Comparison of ENCODE assay signal across 11 cellular contexts in genomic region chr21:45329261-45330074, GRCh38. TPM values are rescaled to one million over a fixed set of nuclear protein-coding genes. Genes with fewer than 3 reads are reported as not detected.
DNase-seq lines count a peak whose midpoint lies in the region; ATAC-seq and TF ChIP-seq lines count a peak whose summit lies in the region.
"Had no signal": no experiment of that assay in that cellular context is flagged by ENCODE, and none has a peak within 500 bp of the region (broad histone marks: within the 10 kb centered on the region; RNA-seq: fewer than 3 reads in every experiment).

No MANE protein-coding gene starts in this region.

- intact Hi-C loops in Calu3 (cut with micrococcal nuclease; ENCODE audit: unreplicated experiment) = no loop called here

- H3K36me3 Mint-ChIP-seq in Calu3 (ENCODE audit: insufficient read depth, unreplicated experiment) = peaks cover 12% of the 10 kb centered on the region
- H3K36me3 Mint-ChIP-seq: memory B cell had no signal

- H3K4me3 Mint-ChIP-seq in Calu3 (ENCODE audit: low read depth, unreplicated experiment) = peak overlapping the region; percentile 64
- H3K4me3 Mint-ChIP-seq: activated CD4-positive, alpha-beta memory T cell treated with anti-CD3 and anti-CD28 coated beads, Interleukin-2, amount 10 ng/mL, durations not matched to agents 7 days and 5 days; memory B cell had no signal

- TF ChIP-seq POLR2A in gastroesophageal sphincter (IDR thresholded peaks at IDR 0.05) = no peak

- DNase-seq in Calu3 (peak; percentile 29), M059J (ENCODE audit: low read depth) (peak; percentile 85), omental fat pad (ENCODE audit: low spot score) (no peak), KG1 (lab: John Stamatoyannopoulos, UW) (no peak), GM03348 (ENCODE audit: low spot score) (no peak), MG63 (no peak), DMS153 (lab: John Stamatoyannopoulos, UW) (no peak)
- DNase-seq: activated CD4-positive, alpha-beta memory T cell treated with anti-CD3 and anti-CD28 coated beads, Interleukin-2, amount 10 ng/mL, durations not matched to agents 7 days and 5 days; NCI-H187 treated with DMSO at 0.1 percent for 48 hours had no signal

- TF ChIP-seq CTCF in Calu3 (IDR thresholded peaks at IDR 0.05; ENCODE audit: unreplicated experiment) (no peak), gastroesophageal sphincter (IDR thresholded peaks at IDR 0.05) (no peak), omental fat pad (IDR thresholded peaks at IDR 0.05) (no peak)

- peak; percentile 27 for ATAC-seq in gastroesophageal sphincter
- peak; percentile 52 for ATAC-seq in omental fat pad (ENCODE audit: low FRiP score)

- H3K9me3 ChIP-seq in gastroesophageal sphincter (no peaks in the 10 kb centered on the region), MG63 (no peaks in the 10 kb centered on the region)

- H3K27ac ChIP-seq in gastroesophageal sphincter = peak overlapping the region in 3 of 4 donors; percentile 62 to 76 (median 72)

- H3K36me3 ChIP-seq in gastroesophageal sphincter = no peaks in the 10 kb centered on the region
- no peaks in the 10 kb centered on the region for H3K36me3 ChIP-seq in MG63

- no peak for TF ChIP-seq EP300 in gastroesophageal sphincter (IDR thresholded peaks at IDR 0.05)

- no TSS peak for BruUV-seq in Calu3 (replicated peaks; lab: Mats Ljungman, UMichigan)

- peaks cover 22% of the 10 kb centered on the region for H3K4me1 Mint-ChIP-seq in Calu3 (ENCODE audit: low read depth, unreplicated experiment)
- H3K4me1 Mint-ChIP-seq: activated CD4-positive, alpha-beta memory T cell treated with anti-CD3 and anti-CD28 coated beads, Interleukin-2, amount 10 ng/mL, durations not matched to agents 7 days and 5 days had no signal

- H3K27ac Mint-ChIP-seq in Calu3 (ENCODE audit: unreplicated experiment) = peak overlapping the region; percentile 89
- H3K27ac Mint-ChIP-seq: activated CD4-positive, alpha-beta memory T cell treated with anti-CD3 and anti-CD28 coated beads, Interleukin-2, amount 10 ng/mL, durations not matched to agents 7 days and 5 days; memory B cell had no signal

- H3K27me3 ChIP-seq in gastroesophageal sphincter (no peaks in the 10 kb centered on the region), MG63 (no peaks in the 10 kb centered on the region)

- no peaks in the 10 kb centered on the region for H3K27me3 Mint-ChIP-seq in Calu3 (ENCODE audit: unreplicated experiment)

- H3K4me3 ChIP-seq in gastroesophageal sphincter (no peak overlapping the region), MG63 (no peak overlapping the region)

- CTCF ChIA-PET in Calu3 (lab: Charles Lee) = interaction anchor here (0.6 to 1.0 kb wide), 2 partner anchors 9 to 87 kb away, joined by 3 read pairs; no protein-coding TSS in a partner anchor

- peaks cover 0 to 38% (median 16%) of the 10 kb centered on the region in 3 donors for H3K4me1 ChIP-seq in gastroesophageal sphincter

- no peaks in the 10 kb centered on the region for H3K9me3 Mint-ChIP-seq in Calu3 (ENCODE audit: low read depth, unreplicated experiment)
- H3K9me3 Mint-ChIP-seq: activated CD4-positive, alpha-beta memory T cell treated with anti-CD3 and anti-CD28 coated beads, Interleukin-2, amount 10 ng/mL, durations not matched to agents 7 days and 5 days; memory B cell had no signal

- WGBS in gastroesophageal sphincter (ENCODE audit: low coverage in 1 of 2), 2 donors = 49 to 83% methylated on average over 5 to 17 of the region's 30 CpGs

RNA-seq across cellular contexts. Expression of gene POFUT2, which starts 41.8 kb away (rescaled TPM):
- total RNA-seq in Calu3 (2022) (31.4 and 32.9 TPM in 2 replicates), gastroesophageal sphincter (10 to 100 TPM; 17.6 to 31.1 (median 24.2) TPM), omental fat pad (10 to 100 TPM; 17.5 to 48.9 (median 19.8) TPM)
- total RNA-seq in M059J (2014; rRNA removed; shearing (Covaris generic)) = 65.7 and 81.8 TPM in 2 replicates
- 16.9 and 33.0 TPM in 2 replicates for total RNA-seq in MG63 (2014; rRNA removed; shearing (Covaris generic); ENCODE audit: low replicate concordance)

Comparison
In these comparisons a context has a peak if more than half of its experiments do, and no peak if none do; other contexts are left out.
1. DNase-seq: peak in Calu3 (single experiment) and M059J (single experiment); none in omental fat pad (single experiment), KG1 (single experiment), GM03348 (single experiment), MG63 (single experiment) and DMS153 (single experiment).